ENCODE assay signal across 1 cellular context in genomic region chrX:140608111-140608510, GRCh38.
TF ChIP-seq lines count a peak whose summit lies in the region.

No MANE protein-coding gene starts in this region.

TF ChIP-seq in WTC11, 78 proteins besides CTCF, POLR2A, EP300 and RAD21 (continued from another document):
- no peak for TF ChIP-seq ZNF532 (CRISPR knock-in tag; IDR thresholded peaks at IDR 0.05; ENCODE audit: borderline replicate concordance)
- no peak for TF ChIP-seq NR3C1 (CRISPR knock-in tag; conservative IDR thresholded peaks at IDR 0.05; ENCODE audit: low read depth)
- no peak for TF ChIP-seq GRHL2 (CRISPR knock-in tag; IDR thresholded peaks at IDR 0.05; ENCODE audit: insufficient replicate concordance, severe bottlenecking)
- no peak for TF ChIP-seq ARID4B (CRISPR knock-in tag; IDR thresholded peaks at IDR 0.05; ENCODE audit: borderline replicate concordance)
- no peak for TF ChIP-seq ATF2 (CRISPR knock-in tag; IDR thresholded peaks at IDR 0.05; ENCODE audit: borderline replicate concordance, low read depth)
- TF ChIP-seq, protein P1, sequence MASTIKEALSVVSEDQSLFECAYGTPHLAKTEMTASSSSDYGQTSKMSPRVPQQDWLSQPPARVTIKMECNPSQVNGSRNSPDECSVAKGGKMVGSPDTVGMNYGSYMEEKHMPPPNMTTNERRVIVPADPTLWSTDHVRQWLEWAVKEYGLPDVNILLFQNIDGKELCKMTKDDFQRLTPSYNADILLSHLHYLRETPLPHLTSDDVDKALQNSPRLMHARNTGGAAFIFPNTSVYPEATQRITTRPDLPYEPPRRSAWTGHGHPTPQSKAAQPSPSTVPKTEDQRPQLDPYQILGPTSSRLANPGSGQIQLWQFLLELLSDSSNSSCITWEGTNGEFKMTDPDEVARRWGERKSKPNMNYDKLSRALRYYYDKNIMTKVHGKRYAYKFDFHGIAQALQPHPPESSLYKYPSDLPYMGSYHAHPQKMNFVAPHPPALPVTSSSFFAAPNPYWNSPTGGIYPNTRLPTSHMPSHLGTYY (CRISPR knock-in tag; IDR thresholded peaks at IDR 0.05): no peak
- TF ChIP-seq ZBTB21 (CRISPR knock-in tag; IDR thresholded peaks at IDR 0.05; ENCODE audit: borderline replicate concordance): no peak
- TF ChIP-seq AFF4 (CRISPR knock-in tag; IDR thresholded peaks at IDR 0.05; ENCODE audit: borderline replicate concordance): no peak
